1 cellular context compared by ENCODE assay signal in the genomic region with DNA sequence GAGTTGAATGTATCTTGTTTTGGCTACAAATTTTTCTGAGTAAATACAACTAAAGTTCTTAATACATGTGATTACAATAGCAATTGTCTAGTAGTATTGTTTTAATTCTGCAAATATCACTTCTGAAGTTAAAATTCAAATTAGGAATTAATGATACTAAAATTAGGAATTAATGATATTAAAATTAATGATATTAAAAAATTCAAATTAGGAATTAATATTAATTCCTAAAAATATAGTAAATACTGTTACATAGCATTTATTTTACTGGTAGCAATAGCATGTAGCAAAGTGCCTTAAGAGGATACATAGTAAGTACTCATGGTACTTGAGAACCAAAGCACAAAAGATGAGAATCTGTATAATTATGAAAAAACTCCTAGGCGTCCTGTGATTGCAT.
TF ChIP-seq lines count a peak whose summit lies in the region.

No MANE protein-coding gene starts in this region.

TF ChIP-seq in HEK293T, 16 proteins besides CTCF, POLR2A, EP300 and RAD21 (continued from another document):
- TF ChIP-seq NFRKB (IDR thresholded peaks at IDR 0.05) = no peak
- TF ChIP-seq HDGF (IDR thresholded peaks at IDR 0.05; ENCODE audit: borderline replicate concordance) = no peak
- no peak for TF ChIP-seq LEF1 (IDR thresholded peaks at IDR 0.05; ENCODE audit: borderline replicate concordance)
- no peak for TF ChIP-seq L3MBTL2 (conservative IDR thresholded peaks at IDR 0.05)
